9 cellular contexts compared by ENCODE assay signal in the genomic region with DNA sequence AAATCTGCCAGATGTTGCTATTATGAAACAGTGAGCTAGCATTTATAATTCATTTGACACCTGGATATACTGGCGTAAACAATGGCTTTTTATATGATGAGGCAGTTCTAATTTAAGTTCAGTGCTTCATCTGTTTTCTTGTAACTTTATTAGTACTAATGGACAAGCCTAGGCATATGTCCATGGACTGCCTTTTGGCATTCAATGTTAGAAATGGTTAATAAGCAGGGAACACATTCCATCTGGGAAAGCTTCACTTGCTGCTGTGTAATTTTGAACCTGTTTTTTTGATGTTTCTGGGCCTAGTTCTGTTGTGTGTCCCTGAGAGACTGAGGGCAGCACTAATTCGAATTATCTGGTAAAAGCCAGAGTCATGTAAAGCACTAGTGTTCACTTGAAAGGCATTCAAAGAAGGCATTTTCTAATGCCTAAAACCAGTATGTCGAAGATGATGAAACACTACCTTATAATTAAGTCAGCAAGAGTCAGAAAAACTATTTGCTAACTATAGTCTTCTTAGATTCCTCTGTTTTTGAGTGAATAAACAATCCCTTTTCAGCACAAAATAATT.
A peak's percentile ranks its signal among the peaks of the same experiment; 100 is the strongest.
DNase-seq lines count a peak whose midpoint lies in the region; ATAC-seq and TF ChIP-seq lines count a peak whose summit lies in the region.
"Had no signal": no experiment of that assay in that cellular context is flagged by ENCODE, and none has a peak within 500 bp of the region (broad histone marks: within the 10 kb centered on the region; RNA-seq: fewer than 3 reads in every experiment).

No MANE protein-coding gene starts in this region.

- H3K4me3 ChIP-seq in ascending aorta = no peak overlapping the region
- no peak overlapping the region for H3K4me3 ChIP-seq in right atrium auricular region
- no peak overlapping the region for H3K4me3 ChIP-seq in tibial artery

- intact Hi-C loops in ascending aorta (cut with DNase I) (no loop called here), tibial artery (cut with DNase I; ENCODE audit: low total_unique reads) (no loop called here)

- H3K27ac ChIP-seq in ascending aorta (peak overlapping the region; percentile 54 to 76), right atrium auricular region (peak overlapping the region; percentile 36 to 69), tibial artery (peak overlapping the region; percentile 25 to 55)

- H3K4me1 ChIP-seq in ascending aorta (peaks cover 3 to 40% of the 10 kb centered on the region in 2 donors), right atrium auricular region (peaks cover 0 to 29% of the 10 kb centered on the region in 2 donors), tibial artery (peaks cover 0 to 63% (median 21%) of the 10 kb centered on the region in 4 donors)

- TF ChIP-seq CTCF in ascending aorta (IDR thresholded peaks at IDR 0.05) (no peak), right atrium auricular region (IDR thresholded peaks at IDR 0.05) (no peak), tibial artery (IDR thresholded peaks at IDR 0.05) (no peak)

- H3K9me3 ChIP-seq in ascending aorta (no peaks in the 10 kb centered on the region), right atrium auricular region (no peaks in the 10 kb centered on the region), tibial artery (no peaks in the 10 kb centered on the region)

- peaks cover 5% of the 10 kb centered on the region in 2 donors for H3K36me3 ChIP-seq in ascending aorta
- H3K36me3 ChIP-seq in right atrium auricular region = peaks cover 5% of the 10 kb centered on the region
- H3K36me3 ChIP-seq in tibial artery = peaks cover 4 to 18% (median 6%) of the 10 kb centered on the region in 3 donors

- ATAC-seq in HG02981 (IDR thresholded peaks at IDR 0.05; ENCODE audit: unreplicated experiment) = no peak

- no peaks in the 10 kb centered on the region for H3K27me3 ChIP-seq in ascending aorta
- no peaks in the 10 kb centered on the region for H3K27me3 ChIP-seq in right atrium auricular region
- no peaks in the 10 kb centered on the region for H3K27me3 ChIP-seq in tibial artery

- DNase-seq in NCI-H2227 treated with DMSO at 0.1 percent for 48 hours (lab: John Stamatoyannopoulos, UW) (peak; percentile 47), NCI-H2227 (lab: John Stamatoyannopoulos, UW; ENCODE audit: unreplicated experiment) (no peak), ascending aorta (ENCODE audit: low spot score in 2 of 2) (no peak), right atrium auricular region (ENCODE audit: low spot score) (no peak), tibial artery (no peak), NCI-H128 (lab: John Stamatoyannopoulos, UW; ENCODE audit: unreplicated experiment) (no peak), MV-4-11 (lab: John Stamatoyannopoulos, UW) (no peak)
- DNase-seq: ACHN had no signal
